Comparison of ENCODE assay signal across 18 cellular contexts in the genomic region with DNA sequence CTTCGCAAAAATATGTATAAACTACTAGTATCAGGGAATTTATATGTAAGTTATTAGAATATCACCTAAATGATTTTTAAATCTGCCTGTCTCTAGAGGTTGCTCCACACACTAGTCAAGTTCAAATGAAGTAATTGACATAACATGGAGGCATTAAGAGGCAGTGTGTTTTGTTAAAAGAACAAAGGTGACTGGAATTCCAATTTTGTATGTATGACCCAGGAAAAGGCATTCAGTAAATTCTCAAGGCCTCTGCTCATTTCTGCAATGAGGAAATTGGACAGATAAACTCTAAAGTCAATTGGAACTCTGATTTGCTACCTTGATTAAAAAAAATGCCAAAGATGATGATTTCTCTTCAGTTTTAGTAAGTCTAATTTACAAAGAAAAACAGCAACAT.
DNase-seq lines count a peak whose midpoint lies in the region; ATAC-seq and TF ChIP-seq lines count a peak whose summit lies in the region.
"Had no signal": no experiment of that assay in that cellular context is flagged by ENCODE, and none has a peak within 500 bp of the region (broad histone marks: within the 10 kb centered on the region; RNA-seq: fewer than 3 reads in every experiment).

No MANE protein-coding gene starts in this region.

- H3K27me3 Mint-ChIP-seq in Calu3 (ENCODE audit: unreplicated experiment) = no peaks in the 10 kb centered on the region
- no peaks in the 10 kb centered on the region for H3K27me3 Mint-ChIP-seq in chondrocyte (ENCODE audit: low read depth)
- H3K27me3 Mint-ChIP-seq in osteocyte (ENCODE audit: unreplicated experiment) = no peaks in the 10 kb centered on the region
- no peaks in the 10 kb centered on the region for H3K27me3 Mint-ChIP-seq in activated CD8-positive, alpha-beta T cell treated with anti-CD3 and anti-CD28 coated beads, Interleukin-2, amount 10 ng/mL, durations not matched to agents 7 days and 5 days (ENCODE audit: low read depth)
- H3K27me3 Mint-ChIP-seq: CD4-positive, alpha-beta memory T cell had no signal

- intact Hi-C loops in Calu3 (cut with micrococcal nuclease; ENCODE audit: unreplicated experiment) = no loop called here

- POLR2A ChIA-PET in activated CD8-positive, alpha-beta T cell treated with anti-CD3 and anti-CD28 coated beads, Interleukin-2, amount 10 ng/mL, durations not matched to agents 7 days and 5 days (lab: Charles Lee) = no interaction called here

- no peaks in the 10 kb centered on the region for H3K9me3 ChIP-seq in RWPE2 (ENCODE audit: severe bottlenecking)
- H3K9me3 ChIP-seq: BE2C had no signal

- no TSS peak for BruUV-seq in Calu3 (replicated peaks; lab: Mats Ljungman, UMichigan)

- peaks cover 24% of the 10 kb centered on the region for H3K4me1 Mint-ChIP-seq in Calu3 (ENCODE audit: low read depth, unreplicated experiment)
- H3K4me1 Mint-ChIP-seq in chondrocyte (ENCODE audit: low read depth) = peaks cover 53% of the 10 kb centered on the region
- H3K4me1 Mint-ChIP-seq in osteocyte (ENCODE audit: unreplicated experiment) = peaks cover 41% of the 10 kb centered on the region
- H3K4me1 Mint-ChIP-seq in activated CD8-positive, alpha-beta T cell treated with anti-CD3 and anti-CD28 coated beads, Interleukin-2, amount 10 ng/mL, durations not matched to agents 7 days and 5 days (ENCODE audit: low read depth) = no peaks in the 10 kb centered on the region
- H3K4me1 Mint-ChIP-seq: CD4-positive, alpha-beta memory T cell had no signal

- H3K4me1 ChIP-seq in RWPE2 (ENCODE audit: insufficient read depth, poor library complexity, severe bottlenecking) = peaks cover 31% of the 10 kb centered on the region
- H3K4me1 ChIP-seq: BE2C had no signal

- H3K36me3 Mint-ChIP-seq in Calu3 (ENCODE audit: insufficient read depth, unreplicated experiment) (no peaks in the 10 kb centered on the region), chondrocyte (ENCODE audit: low read depth) (peaks cover 26% of the 10 kb centered on the region), osteocyte (ENCODE audit: unreplicated experiment) (peaks cover 7% of the 10 kb centered on the region)
- H3K36me3 Mint-ChIP-seq in activated CD8-positive, alpha-beta T cell treated with anti-CD3 and anti-CD28 coated beads, Interleukin-2, amount 10 ng/mL, durations not matched to agents 7 days and 5 days (ENCODE audit: low read depth) = no peaks in the 10 kb centered on the region
- H3K36me3 Mint-ChIP-seq: CD4-positive, alpha-beta memory T cell had no signal

- no peak for DNase-seq in Calu3
- DNase-seq in RWPE2 (ENCODE audit: low spot score) = no peak
- no peak for DNase-seq in chondrocyte (ENCODE audit: low spot score)
- no peak for DNase-seq in osteocyte (ENCODE audit: extremely low spot score, unreplicated experiment)
- DNase-seq in activated CD8-positive, alpha-beta T cell treated with anti-CD3 and anti-CD28 coated beads, Interleukin-2, amount 10 ng/mL, durations not matched to agents 7 days and 5 days = no peak
- no peak for DNase-seq in NCI-H2107 treated with DMSO at 0.1 percent for 48 hours (lab: John Stamatoyannopoulos, UW; ENCODE audit: unreplicated experiment)
- no peak for DNase-seq in activated naive CD4-positive, alpha-beta T cell treated with Interleukin-2 at 50 U/mL for 16 hours
- DNase-seq in stimulated activated CD8-positive, alpha-beta memory T cell treated with anti-CD3 and anti-CD28 coated beads, Interleukin-4, amount 100 ng/mL, for 48 hours = no peak
- DNase-seq: BE2C; CD4-positive, alpha-beta memory T cell; DND-41; GDM1; GOT3; NCI-H1092 treated with DMSO at 0.1 percent for 48 hours; NCI-H1694 treated with DMSO at 0.1 percent for 48 hours; NCI-H2171; SIG-M5 had no signal

- TF ChIP-seq CTCF in Calu3 (IDR thresholded peaks at IDR 0.05; ENCODE audit: unreplicated experiment) = no peak
- TF ChIP-seq CTCF in RWPE2 (IDR thresholded peaks at IDR 0.05; ENCODE audit: poor library complexity, severe bottlenecking) = no peak
- no peak for TF ChIP-seq CTCF in chondrocyte (IDR thresholded peaks at IDR 0.05)
- TF ChIP-seq CTCF in osteocyte (IDR thresholded peaks at IDR 0.05) = no peak

- CTCF ChIA-PET in Calu3 (lab: Charles Lee) = no interaction called here
- CTCF ChIA-PET in activated CD8-positive, alpha-beta T cell treated with anti-CD3 and anti-CD28 coated beads, Interleukin-2, amount 10 ng/mL, durations not matched to agents 7 days and 5 days (lab: Charles Lee) = no interaction called here

- ATAC-seq in RWPE2 (ENCODE audit: low read depth) = no peak
- ATAC-seq in activated CD8-positive, alpha-beta T cell treated with anti-CD3 and anti-CD28 coated beads, Interleukin-2, amount 10 ng/mL, durations not matched to agents 7 days and 5 days = no peak

- H3K27me3 ChIP-seq in RWPE2 (ENCODE audit: insufficient read depth, poor library complexity, severe bottlenecking) = no peaks in the 10 kb centered on the region

- no peak overlapping the region for H3K4me3 ChIP-seq in RWPE2 (ENCODE audit: severe bottlenecking)

- H3K9me3 Mint-ChIP-seq in Calu3 (ENCODE audit: low read depth, unreplicated experiment) (peaks cover 14% of the 10 kb centered on the region), chondrocyte (ENCODE audit: low read depth) (peaks cover 30% of the 10 kb centered on the region), osteocyte (ENCODE audit: unreplicated experiment) (peaks cover 13% of the 10 kb centered on the region)
- H3K9me3 Mint-ChIP-seq in activated CD8-positive, alpha-beta T cell treated with anti-CD3 and anti-CD28 coated beads, Interleukin-2, amount 10 ng/mL, durations not matched to agents 7 days and 5 days (ENCODE audit: insufficient read depth) = no peaks in the 10 kb centered on the region

- H3K27ac Mint-ChIP-seq in Calu3 (ENCODE audit: unreplicated experiment) (peak overlapping the region; percentile 33), chondrocyte (ENCODE audit: unreplicated experiment) (peak overlapping the region; percentile 89), osteocyte (ENCODE audit: unreplicated experiment) (peak overlapping the region; percentile 89)
- no peak overlapping the region for H3K27ac Mint-ChIP-seq in activated CD8-positive, alpha-beta T cell treated with anti-CD3 and anti-CD28 coated beads, Interleukin-2, amount 10 ng/mL, durations not matched to agents 7 days and 5 days
- H3K27ac Mint-ChIP-seq: CD4-positive, alpha-beta memory T cell had no signal

- H3K27ac ChIP-seq in RWPE2 (ENCODE audit: poor library complexity, severe bottlenecking) = peak overlapping the region; percentile 42
- H3K27ac ChIP-seq: KMS-11 had no signal

- no peak overlapping the region for H3K4me3 Mint-ChIP-seq in Calu3 (ENCODE audit: low read depth, unreplicated experiment)
- no peak overlapping the region for H3K4me3 Mint-ChIP-seq in chondrocyte (ENCODE audit: unreplicated experiment)
- H3K4me3 Mint-ChIP-seq in osteocyte (ENCODE audit: unreplicated experiment) = no peak overlapping the region
- H3K4me3 Mint-ChIP-seq in activated CD8-positive, alpha-beta T cell treated with anti-CD3 and anti-CD28 coated beads, Interleukin-2, amount 10 ng/mL, durations not matched to agents 7 days and 5 days = no peak overlapping the region
- H3K4me3 Mint-ChIP-seq: CD4-positive, alpha-beta memory T cell had no signal

- H3K36me3 ChIP-seq in RWPE2 (ENCODE audit: low read depth) = no peaks in the 10 kb centered on the region
- H3K36me3 ChIP-seq: BE2C had no signal
